8 cellular contexts compared by ENCODE assay signal in the genomic region with DNA sequence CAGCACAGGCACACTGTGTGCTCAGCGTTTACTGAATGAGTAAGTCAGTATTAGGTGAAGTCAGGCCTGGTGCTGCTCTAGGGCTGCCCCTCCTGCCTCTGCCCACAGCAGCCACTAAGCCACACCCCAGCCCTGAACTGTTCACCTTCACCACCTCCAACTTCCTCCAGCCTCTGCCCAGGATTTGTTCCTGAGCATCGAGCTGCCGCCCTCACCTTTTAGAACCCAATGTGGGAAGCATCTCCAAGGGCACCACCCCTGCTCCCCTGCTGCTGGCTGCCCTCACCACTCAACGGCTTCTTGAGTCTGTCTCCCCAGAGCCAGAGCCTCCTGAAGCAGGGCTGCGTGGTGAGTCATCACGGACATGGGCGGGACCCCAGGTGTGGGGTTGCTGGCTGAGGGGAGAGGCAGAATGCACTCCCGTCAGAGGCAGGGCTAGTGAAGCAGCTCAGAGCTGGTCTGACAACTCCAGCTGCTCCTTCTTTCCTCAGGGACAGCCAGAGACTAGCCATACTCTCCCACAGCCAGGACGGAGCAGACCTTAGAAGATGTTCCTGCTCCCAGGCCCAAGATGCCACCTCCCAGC. TPM values are rescaled to one million over a fixed set of nuclear protein-coding genes. Genes with fewer than 3 reads are reported as not detected.
A peak's percentile ranks its signal among the peaks of the same experiment; 100 is the strongest.
DNase-seq lines count a peak whose midpoint lies in the region; ATAC-seq and TF ChIP-seq lines count a peak whose summit lies in the region.

No MANE protein-coding gene starts in this region.

- H3K4me1 Mint-ChIP-seq in stimulated activated naive CD8-positive, alpha-beta T cell treated with anti-CD3 and anti-CD28 coated beads, Interleukin-15, amount 100 ng/mL, for 72 hours: peaks cover 53% of the 10 kb centered on the region

- peak; percentile 63 for ATAC-seq in stimulated activated naive CD8-positive, alpha-beta T cell treated with anti-CD3 and anti-CD28 coated beads, Interleukin-15, amount 100 ng/mL, for 72 hours
- no peak for ATAC-seq in body of pancreas

- H3K27me3 ChIP-seq in kidney epithelial cell (ENCODE audit: control insufficient read depth, insufficient read depth, low read length) (no peaks in the 10 kb centered on the region), body of pancreas (no peaks in the 10 kb centered on the region), BE2C (no peaks in the 10 kb centered on the region)

- H3K4me3 ChIP-seq in kidney epithelial cell (ENCODE audit: low read depth, low read length) (no peak overlapping the region), body of pancreas (no peak overlapping the region), BE2C (ENCODE audit: low read depth, low read length) (no peak overlapping the region)

- no peak for TF ChIP-seq CTCF in kidney epithelial cell (IDR thresholded peaks at IDR 0.05; ENCODE audit: insufficient read depth, low read length, poor library complexity, severe bottlenecking)
- no peak for TF ChIP-seq CTCF in body of pancreas (IDR thresholded peaks at IDR 0.05)
- no peak for TF ChIP-seq CTCF in BE2C (IDR thresholded peaks at IDR 0.05; ENCODE audit: low read depth, low read length)

- peak; percentile 36 to 49 for DNase-seq in stimulated activated CD4-positive, alpha-beta T cell treated with anti-CD3 and anti-CD28 coated beads, Interleukin-15, amount 100 ng/mL, for 1 hour (ENCODE audit: low read depth in 1 of 2, low spot score in 1 of 2)
- no peak for DNase-seq in stimulated activated CD4-positive, alpha-beta T cell treated with anti-CD3 and anti-CD28 coated beads, Interleukin-2, amount 100 ng/mL, for 48 hours
- DNase-seq in activated T-helper 1 cell treated with anti-CD3 and anti-CD28 coated beads, Interleukin-2, amount 50 U/mL, for 16 hours (ENCODE audit: low read depth in 1 of 2, low spot score in 1 of 2): peak; percentile 57
- peak; percentile 91 for DNase-seq in kidney epithelial cell (ENCODE audit: low read depth)
- peak; percentile 46 to 61 for DNase-seq in stimulated activated naive CD8-positive, alpha-beta T cell treated with anti-CD3 and anti-CD28 coated beads, Interleukin-15, amount 100 ng/mL, for 72 hours
- DNase-seq in RKO (ENCODE audit: low spot score): no peak
- no peak for DNase-seq in body of pancreas
- DNase-seq in BE2C: no peak

- peak overlapping the region in 1 of 4 donors; percentile 23 for H3K27ac ChIP-seq in body of pancreas

- intact Hi-C loops in body of pancreas (cut with DNase I): no loop called here

- H3K9me3 Mint-ChIP-seq in stimulated activated naive CD8-positive, alpha-beta T cell treated with anti-CD3 and anti-CD28 coated beads, Interleukin-15, amount 100 ng/mL, for 72 hours: no peaks in the 10 kb centered on the region

- TF ChIP-seq POLR2A in body of pancreas (IDR thresholded peaks at IDR 0.05): peak in 1 of 3 donors; percentile 19

- H3K4me3 Mint-ChIP-seq in stimulated activated naive CD8-positive, alpha-beta T cell treated with anti-CD3 and anti-CD28 coated beads, Interleukin-15, amount 100 ng/mL, for 72 hours: peak overlapping the region in 1 of 2 donors; percentile 64

- H3K27ac Mint-ChIP-seq in stimulated activated naive CD8-positive, alpha-beta T cell treated with anti-CD3 and anti-CD28 coated beads, Interleukin-15, amount 100 ng/mL, for 72 hours: peak overlapping the region in 1 of 2 donors; percentile 80

- peaks cover 3% of the 10 kb centered on the region for H3K36me3 ChIP-seq in kidney epithelial cell (ENCODE audit: control insufficient read depth, insufficient read depth, low read length)
- peaks cover 0 to 5% of the 10 kb centered on the region in 2 donors for H3K36me3 ChIP-seq in body of pancreas (replicated peaks in 1 of 2; ENCODE audit: insufficient read depth in 1 of 2, low read depth in 2 of 2)
- H3K36me3 ChIP-seq in BE2C: peaks cover 17% of the 10 kb centered on the region

- no peaks in the 10 kb centered on the region for H3K27me3 Mint-ChIP-seq in stimulated activated naive CD8-positive, alpha-beta T cell treated with anti-CD3 and anti-CD28 coated beads, Interleukin-15, amount 100 ng/mL, for 72 hours

- H3K9me3 ChIP-seq in body of pancreas (no peaks in the 10 kb centered on the region), BE2C (no peaks in the 10 kb centered on the region)

- peaks cover 37% of the 10 kb centered on the region for H3K4me1 ChIP-seq in body of pancreas
- no peaks in the 10 kb centered on the region; the same call in none of the 2 replicates for H3K4me1 ChIP-seq in BE2C

- WGBS in body of pancreas, 2 donors: 65 to 75% methylated on average over 2 to 9 of the region's 9 CpGs

RNA-seq across cellular contexts. Expression of gene HYAL2, which starts 5.8 kb away (rescaled TPM):
- total RNA-seq in kidney epithelial cell (89.3 and 104 TPM in 2 replicates), body of pancreas (10 to 100 TPM; 35.6 to 48.3 TPM)
- polyA plus RNA-seq in BE2C (2012; ENCODE audit: insufficient read depth, insufficient read length, low read depth): 73.0 TPM

RNA-seq across cellular contexts. Expression of gene TUSC2, which starts 11.3 kb away (rescaled TPM):
- total RNA-seq in kidney epithelial cell (40.3 and 58.3 TPM in 2 replicates), body of pancreas (10 to 100 TPM; 12.9 to 31.6 TPM)
- 72.1 TPM for polyA plus RNA-seq in BE2C (2012; ENCODE audit: insufficient read depth, insufficient read length, low read depth)

RNA-seq across cellular contexts. Expression of gene HYAL1, which starts 13.4 kb away (rescaled TPM):
- total RNA-seq in kidney epithelial cell (0.14 TPM in 1 of 2 replicates, not detected in the other), body of pancreas (10 to 100 TPM; 13.0 to 20.4 TPM)
- polyA plus RNA-seq in BE2C (2012; ENCODE audit: insufficient read depth, insufficient read length, low read depth): 1.2 TPM

RNA-seq across cellular contexts. Expression of gene HYAL3, which starts 17.5 kb away (rescaled TPM):
- 7.6 and 7.9 TPM in 2 replicates for total RNA-seq in kidney epithelial cell
- total RNA-seq in body of pancreas: 1 to 10 TPM in 1 of 2 donors, under 1 TPM in 1; 0.99 to 2.3 TPM
- 4.2 TPM for polyA plus RNA-seq in BE2C (2012; ENCODE audit: insufficient read depth, insufficient read length, low read depth)

RNA-seq across cellular contexts. Expression of gene NAA80, which starts 17.5 kb away (rescaled TPM):
- total RNA-seq in kidney epithelial cell: 8.5 and 12.3 TPM in 2 replicates
- total RNA-seq in body of pancreas: 10 to 100 TPM in 1 of 2 donors, 1 to 10 TPM in 1; 4.4 to 11.2 TPM
- polyA plus RNA-seq in BE2C (2012; ENCODE audit: insufficient read depth, insufficient read length, low read depth): 16.1 TPM

Comparison
In these comparisons a context has a peak if more than half of its experiments do, and no peak if none do; other contexts are left out.
1. DNase-seq: peak in stimulated activated CD4-positive, alpha-beta T cell treated with anti-CD3 and anti-CD28 coated beads, Interleukin-15, amount 100 ng/mL, for 1 hour (2 of 2), activated T-helper 1 cell treated with anti-CD3 and anti-CD28 coated beads, Interleukin-2, amount 50 U/mL, for 16 hours (2 of 2), kidney epithelial cell (single experiment) and stimulated activated naive CD8-positive, alpha-beta T cell treated with anti-CD3 and anti-CD28 coated beads, Interleukin-15, amount 100 ng/mL, for 72 hours (2 of 2); none in stimulated activated CD4-positive, alpha-beta T cell treated with anti-CD3 and anti-CD28 coated beads, Interleukin-2, amount 100 ng/mL, for 48 hours (0 of 2), RKO (single experiment), body of pancreas (0 of 4) and BE2C (single experiment).
2. RNA of gene HYAL1, which starts 13.4 kb away (total RNA-seq): 13.0 to 20.4 TPM in body of pancreas; 0.14 TPM in kidney epithelial cell; every median in the first group is over 10 times any median in the second.